8 cellular contexts compared by ENCODE assay signal in genomic region chr21:38661296-38662223, GRCh38.
A peak's percentile ranks its signal among the peaks of the same experiment; 100 is the strongest.
DNase-seq lines count a peak whose midpoint lies in the region; ATAC-seq and TF ChIP-seq lines count a peak whose summit lies in the region.

No MANE protein-coding gene starts in this region.

- H3K4me3 ChIP-seq in endodermal cell (ENCODE audit: low read length) (peak overlapping the region; percentile 72), mucosa of rectum (ENCODE audit: low read length in 2 of 2) (peak overlapping the region; percentile 44 to 65)

- peaks cover 67% of the 10 kb centered on the region for H3K27me3 Mint-ChIP-seq in endodermal cell (ENCODE audit: insufficient read depth)

- H3K9me3 Mint-ChIP-seq in endodermal cell = no peaks in the 10 kb centered on the region

- peak overlapping the region; percentile 49 for H3K4me3 Mint-ChIP-seq in endodermal cell

- no peaks in the 10 kb centered on the region for H3K9me3 ChIP-seq in endodermal cell (ENCODE audit: control insufficient read depth, low read length)
- no peaks in the 10 kb centered on the region for H3K9me3 ChIP-seq in mucosa of rectum (ENCODE audit: control insufficient read depth in 2 of 2, low read length in 2 of 2)

- H3K27me3 ChIP-seq in endodermal cell (ENCODE audit: control insufficient read depth, insufficient read depth, low read length, poor library complexity, severe bottlenecking) = peaks cover 77% of the 10 kb centered on the region
- peaks cover 18 to 20% of the 10 kb centered on the region in 2 donors for H3K27me3 ChIP-seq in mucosa of rectum (ENCODE audit: control insufficient read depth in 2 of 2, insufficient read depth in 2 of 2, low read length in 2 of 2)

- TF ChIP-seq CTCF in endodermal cell (conservative IDR thresholded peaks at IDR 0.05) = no peak

- H3K4me1 ChIP-seq in endodermal cell (ENCODE audit: control insufficient read depth, insufficient read depth, low read length) (peaks cover 2% of the 10 kb centered on the region), mucosa of rectum (ENCODE audit: control insufficient read depth in 2 of 2, insufficient read depth in 2 of 2, low read length in 2 of 2) (peaks cover 4 to 5% of the 10 kb centered on the region in 2 donors)

- no peaks in the 10 kb centered on the region for H3K36me3 Mint-ChIP-seq in endodermal cell (ENCODE audit: low read depth)

- H3K9ac ChIP-seq in endodermal cell (ENCODE audit: extremely low read depth, low read length, poor library complexity, severe bottlenecking) = no peak overlapping the region
- peak overlapping the region in 1 of 2 donors; percentile 42 for H3K9ac ChIP-seq in mucosa of rectum (ENCODE audit: low read depth in 1 of 2, low read length in 2 of 2)

- no peak overlapping the region for H3K27ac Mint-ChIP-seq in endodermal cell

- H3K27ac ChIP-seq in endodermal cell (ENCODE audit: low read depth, low read length) = no peak overlapping the region
- no peak overlapping the region for H3K27ac ChIP-seq in mucosa of rectum (ENCODE audit: low read depth in 2 of 2, low read length in 2 of 2)

- DNase-seq in DMS53 (lab: John Stamatoyannopoulos, UW) (peak; percentile 85), NOMO-1 (lab: John Stamatoyannopoulos, UW; ENCODE audit: unreplicated experiment in 2 of 2) (peak; percentile 33 to 48), endodermal cell (peak; percentile 74), NCI-H2107 (lab: John Stamatoyannopoulos, UW) (no peak)
- DNase-seq in activated CD4-positive, CD25-positive, alpha-beta regulatory T cell (lab: John Stamatoyannopoulos, UW) = no peak

- WGBS in endodermal cell (ENCODE audit: insufficient coverage in 1 of 2, insufficient read length in 1 of 2), 2 experiments = 6 to 7% methylated on average over 26 to 56 of the region's 57 CpGs

- no peak for ATAC-seq in GM19023 (IDR thresholded peaks at IDR 0.05; ENCODE audit: unreplicated experiment)
- ATAC-seq in GM21367 (IDR thresholded peaks at IDR 0.05; ENCODE audit: unreplicated experiment) = no peak

- peaks cover 5% of the 10 kb centered on the region for H3K4me1 Mint-ChIP-seq in endodermal cell

- H3K36me3 ChIP-seq in endodermal cell (ENCODE audit: control insufficient read depth, insufficient read depth, low read length) (no peaks in the 10 kb centered on the region), mucosa of rectum (ENCODE audit: control insufficient read depth in 2 of 2, insufficient read depth in 2 of 2, low read length in 2 of 2) (no peaks in the 10 kb centered on the region)

Comparison
In these comparisons a context has a peak if more than half of its experiments do, and no peak if none do; other contexts are left out.
1. DNase-seq: peak in DMS53 (single experiment), NOMO-1 (2 of 2) and endodermal cell (single experiment); none in NCI-H2107 (single experiment) and activated CD4-positive, CD25-positive, alpha-beta regulatory T cell (0 of 4).